Comparison of ENCODE assay signal across 15 cellular contexts in the genomic region with DNA sequence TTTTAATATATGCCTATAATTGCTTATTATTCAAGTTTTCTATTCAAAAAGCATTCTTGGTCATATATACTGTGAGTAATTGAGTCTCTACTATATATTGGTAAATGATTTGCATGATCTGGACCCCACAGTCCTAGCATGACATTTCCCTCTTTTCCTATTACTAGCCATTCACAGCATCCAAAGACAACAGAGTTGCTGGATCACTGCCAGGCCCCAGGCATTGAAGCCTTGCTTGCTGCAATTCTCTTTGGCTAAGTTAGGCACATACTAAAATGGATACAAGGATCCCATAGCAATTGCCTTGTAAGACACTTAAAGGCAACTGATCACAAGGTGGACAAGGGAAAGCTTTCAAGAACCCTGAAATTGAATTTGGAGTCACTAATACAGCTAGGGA.
DNase-seq lines count a peak whose midpoint lies in the region; ATAC-seq, FAIRE-seq and TF ChIP-seq lines count a peak whose summit lies in the region.
"Had no signal": no experiment of that assay in that cellular context is flagged by ENCODE, and none has a peak within 500 bp of the region (broad histone marks: within the 10 kb centered on the region; RNA-seq: fewer than 3 reads in every experiment).

No MANE protein-coding gene starts in this region.

- H3K36me3 ChIP-seq in astrocyte (ENCODE audit: insufficient read depth, low read length), result no peaks in the 10 kb centered on the region
- H3K36me3 ChIP-seq: esophagus muscularis mucosa, vagina had no signal

- H3K4me3 Mint-ChIP-seq in astrocyte (ENCODE audit: unreplicated experiment), result no peak overlapping the region
- no peak overlapping the region for H3K4me3 Mint-ChIP-seq in activated naive CD4-positive, alpha-beta T cell treated with anti-CD3 and anti-CD28 coated beads for 36 hours
- H3K4me3 Mint-ChIP-seq: central memory CD8-positive, alpha-beta T cell; naive thymus-derived CD8-positive, alpha-beta T cell; T-cell had no signal

- no peak for TF ChIP-seq CTCF in astrocyte (IDR thresholded peaks at IDR 0.05; ENCODE audit: insufficient read depth, low read depth, low read length)

- H3K79me2 ChIP-seq in astrocyte (ENCODE audit: insufficient read depth, low read length), result no peaks in the 10 kb centered on the region

- peaks cover 3% of the 10 kb centered on the region for H3K9me3 Mint-ChIP-seq in astrocyte (ENCODE audit: unreplicated experiment)
- H3K9me3 Mint-ChIP-seq in activated naive CD4-positive, alpha-beta T cell treated with anti-CD3 and anti-CD28 coated beads for 36 hours, result peaks cover 5% of the 10 kb centered on the region
- H3K9me3 Mint-ChIP-seq: central memory CD8-positive, alpha-beta T cell; T-cell had no signal

- H3K9me3 ChIP-seq in astrocyte (ENCODE audit: insufficient read depth, low read depth, low read length), result peaks cover 4% of the 10 kb centered on the region
- H3K9me3 ChIP-seq: esophagus muscularis mucosa, vagina had no signal

- no peak overlapping the region for H2AFZ ChIP-seq in astrocyte (ENCODE audit: low read depth, low read length)

- H4K20me1 ChIP-seq in astrocyte (ENCODE audit: insufficient read depth, low read length), result no peaks in the 10 kb centered on the region

- H3K27ac ChIP-seq in astrocyte (ENCODE audit: low read depth, low read length), result no peak overlapping the region
- H3K27ac ChIP-seq: esophagus muscularis mucosa, vagina had no signal

- H3K9ac ChIP-seq in astrocyte (ENCODE audit: low read length), result no peak overlapping the region

- H3K4me1 Mint-ChIP-seq in astrocyte (ENCODE audit: low read depth, unreplicated experiment), result no peaks in the 10 kb centered on the region
- no peaks in the 10 kb centered on the region for H3K4me1 Mint-ChIP-seq in activated naive CD4-positive, alpha-beta T cell treated with anti-CD3 and anti-CD28 coated beads for 36 hours (ENCODE audit: low read depth)
- H3K4me1 Mint-ChIP-seq: central memory CD8-positive, alpha-beta T cell; naive thymus-derived CD8-positive, alpha-beta T cell; T-cell had no signal

- H3K27me3 ChIP-seq in astrocyte (ENCODE audit: insufficient read depth, low read length), result no peaks in the 10 kb centered on the region
- H3K27me3 ChIP-seq: esophagus muscularis mucosa, vagina had no signal

- no peaks in the 10 kb centered on the region for H3K27me3 Mint-ChIP-seq in astrocyte (ENCODE audit: low read depth, unreplicated experiment)
- peaks cover 3% of the 10 kb centered on the region for H3K27me3 Mint-ChIP-seq in activated naive CD4-positive, alpha-beta T cell treated with anti-CD3 and anti-CD28 coated beads for 36 hours (ENCODE audit: low read depth)

- ATAC-seq in GM21515 (IDR thresholded peaks at IDR 0.05; ENCODE audit: unreplicated experiment), result no peak
- no peak for ATAC-seq in GM19463 (IDR thresholded peaks at IDR 0.05; ENCODE audit: unreplicated experiment)
- ATAC-seq: naive thymus-derived CD8-positive, alpha-beta T cell; T-cell had no signal

- no peaks in the 10 kb centered on the region for H3K4me1 ChIP-seq in astrocyte (ENCODE audit: insufficient read depth, low read length)
- H3K4me1 ChIP-seq: esophagus muscularis mucosa, vagina had no signal

- intact Hi-C loops in activated naive CD4-positive, alpha-beta T cell treated with anti-CD3 and anti-CD28 coated beads for 36 hours (cut with micrococcal nuclease), result no loop called here

- no peaks in the 10 kb centered on the region for H3K36me3 Mint-ChIP-seq in astrocyte (ENCODE audit: low read depth, unreplicated experiment)
- H3K36me3 Mint-ChIP-seq in activated naive CD4-positive, alpha-beta T cell treated with anti-CD3 and anti-CD28 coated beads for 36 hours (ENCODE audit: low read depth), result no peaks in the 10 kb centered on the region
- H3K36me3 Mint-ChIP-seq: naive thymus-derived CD8-positive, alpha-beta T cell; T-cell had no signal

- FAIRE-seq in astrocyte (lab: Jason Lieb, UNC), result no peak

- CTCF ChIA-PET in activated naive CD4-positive, alpha-beta T cell treated with anti-CD3 and anti-CD28 coated beads for 36 hours (lab: Charles Lee), result no interaction called here

- H3K27ac Mint-ChIP-seq in astrocyte (ENCODE audit: unreplicated experiment), result no peak overlapping the region
- H3K27ac Mint-ChIP-seq in activated naive CD4-positive, alpha-beta T cell treated with anti-CD3 and anti-CD28 coated beads for 36 hours, result no peak overlapping the region
- H3K27ac Mint-ChIP-seq: naive thymus-derived CD8-positive, alpha-beta T cell; T-cell had no signal

- DNase-seq in SHP77 (lab: John Stamatoyannopoulos, UW) (peak; percentile 42 to 68), SHP77 treated with DMSO at 0.1 percent for 48 hours (lab: John Stamatoyannopoulos, UW) (no peak), astrocyte (ENCODE audit: low read depth) (peak; percentile 42), kidney glomerular epithelial cell (lab: John Stamatoyannopoulos, UW) (peak; percentile 14), ureter (ENCODE audit: low spot score) (peak; percentile 51)
- no peak for DNase-seq in activated naive CD4-positive, alpha-beta T cell treated with anti-CD3 and anti-CD28 coated beads for 36 hours
- DNase-seq: activated CD4-positive, alpha-beta T cell treated with anti-CD3 and anti-CD28 coated beads, Interleukin-2, amount 50 U/mL, for 1 hour; activated effector memory CD4-positive, alpha-beta T cell treated with Interleukin-2 at 50 U/mL for 16 hours; naive thymus-derived CD8-positive, alpha-beta T cell; T-cell had no signal

- H3K4me3 ChIP-seq in astrocyte (ENCODE audit: insufficient read depth, low read depth, low read length), result no peak overlapping the region
- H3K4me3 ChIP-seq: esophagus muscularis mucosa, vagina had no signal

- H3K4me2 ChIP-seq in astrocyte (ENCODE audit: low read length), result no peak overlapping the region

Comparison
In these comparisons a context has a peak if more than half of its experiments do, and no peak if none do; other contexts are left out.
1. DNase-seq: peak in SHP77 (2 of 2), astrocyte (single experiment), kidney glomerular epithelial cell (single experiment) and ureter (single experiment); none in SHP77 treated with DMSO at 0.1 percent for 48 hours (single experiment) and activated naive CD4-positive, alpha-beta T cell treated with anti-CD3 and anti-CD28 coated beads for 36 hours (single experiment).